9 cellular contexts compared by ENCODE assay signal in the genomic region with DNA sequence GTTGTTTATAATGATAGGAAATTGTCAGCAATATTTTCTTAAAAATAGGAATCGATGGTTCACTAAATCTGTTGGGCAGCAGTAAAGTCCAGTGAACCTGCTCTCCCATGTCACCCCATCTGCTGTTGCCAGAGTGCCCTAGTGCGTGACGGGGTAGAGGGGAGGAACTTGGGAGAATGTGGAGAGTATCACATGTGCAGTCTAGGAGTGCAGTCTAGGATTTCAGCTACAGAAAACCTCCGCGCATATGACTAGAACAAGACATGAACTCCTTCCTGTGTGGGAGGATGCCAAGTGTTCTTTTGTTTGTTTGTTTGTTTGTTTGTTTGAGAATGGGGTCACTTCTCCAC.
A peak's percentile ranks its signal among the peaks of the same experiment; 100 is the strongest.
DNase-seq lines count a peak whose midpoint lies in the region; ATAC-seq lines count a peak whose summit lies in the region.
"Had no signal": no experiment of that assay in that cellular context is flagged by ENCODE, and none has a peak within 500 bp of the region (broad histone marks: within the 10 kb centered on the region; RNA-seq: fewer than 3 reads in every experiment).

No MANE protein-coding gene starts in this region.

- no peak for ATAC-seq in CD4-positive, CD25-positive, alpha-beta regulatory T cell (ENCODE audit: low read depth in 2 of 2)
- no peak for ATAC-seq in natural killer cell treated with Interleukin-12 subunit alpha and Interleukin-12 subunit beta and Interleukin-15 and Interleukin-18, amount 100 ng/mL, for 72 hours
- ATAC-seq in left colon: no peak

- H3K4me1 ChIP-seq in CD4-positive, CD25-positive, alpha-beta regulatory T cell (ENCODE audit: control insufficient read depth, insufficient read depth, low read length, poor library complexity, severe bottlenecking): peaks cover 56% of the 10 kb centered on the region
- H3K4me1 ChIP-seq: prostate gland had no signal

- H3K9me3 ChIP-seq in CD4-positive, CD25-positive, alpha-beta regulatory T cell (ENCODE audit: control insufficient read depth in 2 of 2, low read length in 2 of 2): no peaks in the 10 kb centered on the region
- H3K9me3 ChIP-seq: prostate gland had no signal

- peaks cover 37% of the 10 kb centered on the region for H3K36me3 Mint-ChIP-seq in CD4-positive, CD25-positive, alpha-beta regulatory T cell
- H3K36me3 Mint-ChIP-seq in natural killer cell treated with Interleukin-12 subunit alpha and Interleukin-12 subunit beta and Interleukin-15 and Interleukin-18, amount 100 ng/mL, for 72 hours: peaks cover 14% of the 10 kb centered on the region

- peak overlapping the region; percentile 90 to 91 (median 91) for H3K27ac Mint-ChIP-seq in CD4-positive, CD25-positive, alpha-beta regulatory T cell
- H3K27ac Mint-ChIP-seq in natural killer cell treated with Interleukin-12 subunit alpha and Interleukin-12 subunit beta and Interleukin-15 and Interleukin-18, amount 100 ng/mL, for 72 hours: peak overlapping the region; percentile 83 to 89

- H3K4me1 Mint-ChIP-seq in CD4-positive, CD25-positive, alpha-beta regulatory T cell: peaks cover 31 to 76% (median 61%) of the 10 kb centered on the region in 4 donors
- peaks cover 65 to 70% of the 10 kb centered on the region in 2 donors for H3K4me1 Mint-ChIP-seq in natural killer cell treated with Interleukin-12 subunit alpha and Interleukin-12 subunit beta and Interleukin-15 and Interleukin-18, amount 100 ng/mL, for 72 hours (ENCODE audit: low read depth in 2 of 2)

- no peaks in the 10 kb centered on the region for H3K27me3 Mint-ChIP-seq in CD4-positive, CD25-positive, alpha-beta regulatory T cell
- H3K27me3 Mint-ChIP-seq in natural killer cell treated with Interleukin-12 subunit alpha and Interleukin-12 subunit beta and Interleukin-15 and Interleukin-18, amount 100 ng/mL, for 72 hours: no peaks in the 10 kb centered on the region

- no peaks in the 10 kb centered on the region for H3K9me3 Mint-ChIP-seq in CD4-positive, CD25-positive, alpha-beta regulatory T cell
- no peaks in the 10 kb centered on the region for H3K9me3 Mint-ChIP-seq in natural killer cell treated with Interleukin-12 subunit alpha and Interleukin-12 subunit beta and Interleukin-15 and Interleukin-18, amount 100 ng/mL, for 72 hours

- no peak for DNase-seq in CD4-positive, CD25-positive, alpha-beta regulatory T cell
- DNase-seq in NCI-H2107 (lab: John Stamatoyannopoulos, UW): peak; percentile 28
- DNase-seq in epithelial cell of prostate (ENCODE audit: low read depth, low spot score): no peak
- DNase-seq in natural killer cell treated with Interleukin-12 subunit alpha and Interleukin-12 subunit beta and Interleukin-15 and Interleukin-18, amount 100 ng/mL, for 72 hours (ENCODE audit: low spot score): no peak
- DNase-seq in cerebellar nuclear complex (lab: John Stamatoyannopoulos, UW): no peak
- DNase-seq in left colon: no peak
- DNase-seq in DMS 273 treated with DMSO at 0.1 percent for 48 hours (lab: John Stamatoyannopoulos, UW): no peak
- DNase-seq in SIG-M5 (lab: John Stamatoyannopoulos, UW): no peak

- H3K27me3 ChIP-seq in CD4-positive, CD25-positive, alpha-beta regulatory T cell (ENCODE audit: control insufficient read depth, insufficient read depth, low read length): no peaks in the 10 kb centered on the region

- peaks cover 42% of the 10 kb centered on the region for H3K36me3 ChIP-seq in CD4-positive, CD25-positive, alpha-beta regulatory T cell (ENCODE audit: control insufficient read depth, insufficient read depth, low read length)
- H3K36me3 ChIP-seq: prostate gland had no signal

- peak overlapping the region; percentile 81 to 87 (median 83) for H3K4me3 Mint-ChIP-seq in CD4-positive, CD25-positive, alpha-beta regulatory T cell
- H3K4me3 Mint-ChIP-seq in natural killer cell treated with Interleukin-12 subunit alpha and Interleukin-12 subunit beta and Interleukin-15 and Interleukin-18, amount 100 ng/mL, for 72 hours: peak overlapping the region; percentile 86

- peak overlapping the region; percentile 81 for H3K4me3 ChIP-seq in CD4-positive, CD25-positive, alpha-beta regulatory T cell (ENCODE audit: low read depth, low read length)
- H3K4me3 ChIP-seq: prostate gland had no signal

- H3K27ac ChIP-seq in CD4-positive, CD25-positive, alpha-beta regulatory T cell (ENCODE audit: insufficient read depth, low read length, poor library complexity, severe bottlenecking): peak overlapping the region; percentile 87
- H3K27ac ChIP-seq in epithelial cell of prostate: peak overlapping the region; percentile 48
- H3K27ac ChIP-seq: prostate gland had no signal

- intact Hi-C loops in left colon (cut with DNase I, micrococcal nuclease): no loop called here
